Comparison of ENCODE assay signal across 14 cellular contexts in genomic region chr15:78093242-78094020, GRCh38. TPM values are rescaled to one million over a fixed set of nuclear protein-coding genes. Genes with fewer than 3 reads are reported as not detected.
DNase-seq lines count a peak whose midpoint lies in the region; ATAC-seq and TF ChIP-seq lines count a peak whose summit lies in the region.
"Had no signal": no experiment of that assay in that cellular context is flagged by ENCODE, and none has a peak within 500 bp of the region (broad histone marks: within the 10 kb centered on the region; RNA-seq: fewer than 3 reads in every experiment).

No MANE protein-coding gene starts in this region.

- H3K4me3 ChIP-seq in AG04449 (ENCODE audit: low read depth, low read length): no peak overlapping the region
- no peak overlapping the region for H3K4me3 ChIP-seq in choroid plexus epithelial cell (ENCODE audit: low read depth, low read length)
- H3K4me3 ChIP-seq: breast epithelium, esophagus squamous epithelium, right lobe of liver had no signal

- POLR2A ChIA-PET in AG04449 (lab: Yijun Ruan, JAX): interaction anchor here (1.2 kb wide), 1 partner anchor 44 kb away, joined by 5 read pairs; no protein-coding TSS in a partner anchor

- TF ChIP-seq CTCF in AG04449 (IDR thresholded peaks at IDR 0.05; ENCODE audit: insufficient read depth, low read length, missing control alignments) (no peak), choroid plexus epithelial cell (conservative IDR thresholded peaks at IDR 0.05; ENCODE audit: low read depth, low read length) (no peak), GM13976 (IDR thresholded peaks at IDR 0.05; ENCODE audit: borderline replicate concordance, control extremely low read depth, extremely low read depth, insufficient read depth, missing control alignments) (no peak)

- peak; percentile 80 for DNase-seq in AG04449 (ENCODE audit: low read depth, low spot score)
- DNase-seq in HT1080 (ENCODE audit: low read depth): peak; percentile 27
- peak; percentile 88 for DNase-seq in choroid plexus epithelial cell (ENCODE audit: low read depth)
- DNase-seq in mesenteric fat pad (ENCODE audit: low spot score): peak; percentile 30
- no peak for DNase-seq in HT-29 (ENCODE audit: low spot score)
- DNase-seq in GM13976 (ENCODE audit: low spot score): no peak
- no peak for DNase-seq in globus pallidus (ENCODE audit: low spot score)
- DNase-seq: esophagus squamous epithelium; NCI-H1092; NK-92 treated with Interleukin-12 subunit alpha and Interleukin-12 subunit beta, amount 100 ng/mL, for 24 hours; T-cell had no signal

- no peak for ATAC-seq in GM21423 (IDR thresholded peaks at IDR 0.05; ENCODE audit: unreplicated experiment)
- ATAC-seq: right lobe of liver had no signal

- in situ Hi-C loops in GM13976 (cut with MboI; ENCODE audit: low sequenced_read_pairs, unreplicated experiment): no loop called here

- CTCF ChIA-PET in AG04449 (lab: Yijun Ruan, JAX): interaction anchor here (0.8 to 8.3 kb wide), 6 partner anchors 13 to 206 kb away, joined by 3 to 110 read pairs (median 10); partner anchors contain the start of gene SKIC8

RNA-seq across cellular contexts. Expression of gene SH2D7, which starts 1.1 kb away (rescaled TPM):
- total RNA-seq in HT1080 (2014; rRNA removed; shearing (Covaris generic)): not detected in 2 replicates
- not detected in 2 replicates for polyA plus RNA-seq in HT1080 (2015; cell fraction: cytosol; rRNA removed)
- not detected in 2 replicates for polyA plus RNA-seq in HT1080 (2015; cell fraction: nucleus; rRNA removed)
- not detected for total RNA-seq in mesenteric fat pad
- 0.05 TPM in 1 of 2 replicates, not detected in the other for total RNA-seq in HT-29 (2014; rRNA removed; shearing (Covaris generic))
- total RNA-seq: breast epithelium, esophagus squamous epithelium, right lobe of liver, T-cell had no signal

RNA-seq across cellular contexts. Expression of gene TBC1D2B, which starts 15.9 kb away (rescaled TPM):
- total RNA-seq in HT1080 (2014; rRNA removed; shearing (Covaris generic)): 13.3 and 15.9 TPM in 2 replicates
- polyA plus RNA-seq in HT1080 (2015; cell fraction: cytosol; rRNA removed): 13.0 and 13.5 TPM in 2 replicates
- 43.3 and 55.2 TPM in 2 replicates for polyA plus RNA-seq in HT1080 (2015; cell fraction: nucleus; rRNA removed)
- 82.0 TPM for total RNA-seq in mesenteric fat pad
- total RNA-seq in HT-29 (2014; rRNA removed; shearing (Covaris generic)): 20.4 and 25.1 TPM in 2 replicates

RNA-seq across cellular contexts. Expression of gene CIB2, which starts 37.8 kb away (rescaled TPM):
- 0.08 TPM in 1 of 2 replicates, not detected in the other for total RNA-seq in HT1080 (2014; rRNA removed; shearing (Covaris generic))
- 0.80 TPM in 1 of 2 replicates, not detected in the other for polyA plus RNA-seq in HT1080 (2015; cell fraction: cytosol; rRNA removed)
- polyA plus RNA-seq in HT1080 (2015; cell fraction: nucleus; rRNA removed): not detected in 2 replicates
- total RNA-seq in mesenteric fat pad: 5.5 TPM
- 0.44 and 0.74 TPM in 2 replicates for total RNA-seq in HT-29 (2014; rRNA removed; shearing (Covaris generic))

RNA-seq across cellular contexts. Expression of gene IDH3A, which starts 55.7 kb away (rescaled TPM):
- 48.9 and 74.8 TPM in 2 replicates for total RNA-seq in HT1080 (2014; rRNA removed; shearing (Covaris generic))
- polyA plus RNA-seq in HT1080 (2015; cell fraction: cytosol; rRNA removed): 55.5 and 66.0 TPM in 2 replicates
- polyA plus RNA-seq in HT1080 (2015; cell fraction: nucleus; rRNA removed): 56.1 and 63.3 TPM in 2 replicates
- 105 TPM for total RNA-seq in mesenteric fat pad
- 34.4 and 35.8 TPM in 2 replicates for total RNA-seq in HT-29 (2014; rRNA removed; shearing (Covaris generic))

Comparison
In these comparisons a context has a peak if more than half of its experiments do, and no peak if none do; other contexts are left out.
1. DNase-seq: peak in AG04449 (single experiment), HT1080 (single experiment), choroid plexus epithelial cell (single experiment) and mesenteric fat pad (single experiment); none in HT-29 (single experiment), GM13976 (single experiment) and globus pallidus (single experiment).